In the genomic region with DNA sequence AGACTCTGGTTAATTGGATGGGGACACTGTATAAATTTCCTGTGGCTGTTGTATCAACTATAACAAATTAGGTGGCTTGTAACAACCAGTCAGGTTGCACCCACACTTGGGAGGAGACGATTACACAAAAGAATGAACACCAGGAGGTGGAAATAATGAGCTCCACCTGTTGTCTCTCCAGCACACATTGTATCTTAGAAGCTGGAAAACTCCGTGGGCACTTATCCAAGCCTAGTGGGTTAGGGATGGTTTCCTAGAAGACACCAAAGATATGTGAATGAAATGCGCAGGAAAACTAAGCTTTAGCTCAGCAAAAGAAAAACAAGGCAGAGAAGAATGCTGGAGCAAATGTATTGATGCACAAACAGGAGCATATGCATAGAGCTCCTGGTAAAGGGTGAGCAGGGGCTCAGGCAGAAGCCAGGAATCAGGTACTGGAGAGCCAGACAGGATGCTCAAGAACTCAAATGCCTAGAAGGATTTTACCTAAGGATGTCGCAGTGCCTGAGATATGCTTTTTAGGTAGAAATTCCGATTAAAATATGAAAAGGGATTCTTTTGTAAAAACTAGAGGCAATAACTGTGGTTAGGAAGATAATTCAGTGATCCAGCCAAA, we compare ENCODE assay signal across 17 cellular contexts.
"Had no signal": no experiment of that assay in that cellular context is flagged by ENCODE, and none has a peak within 500 bp of the region (broad histone marks: within the 10 kb centered on the region; RNA-seq: fewer than 3 reads in every experiment).

No MANE protein-coding gene starts in this region.

- ATAC-seq: activated CD8-positive, alpha-beta T cell treated with anti-CD3 and anti-CD28 coated beads for 36 hours; gastrocnemius medialis; heart left ventricle; upper lobe of right lung had no signal

- H3K27me3 ChIP-seq: gastrocnemius medialis, heart left ventricle, sigmoid colon, spleen, stomach, upper lobe of right lung had no signal

- H3K4me3 Mint-ChIP-seq: activated B cell treated with CpG ODN at 0.5 μM for 24 hours; activated CD8-positive, alpha-beta T cell treated with anti-CD3 and anti-CD28 coated beads for 36 hours; activated naive CD8-positive, alpha-beta T cell treated with anti-CD3 and anti-CD28 coated beads for 36 hours; endodermal cell; immature natural killer cell; nephron progenitor cell had no signal

- H3K4me3 ChIP-seq: gastrocnemius medialis, heart left ventricle, sigmoid colon, spleen, stomach, thoracic aorta, upper lobe of right lung had no signal

- H3K4me1 Mint-ChIP-seq: activated B cell treated with CpG ODN at 0.5 μM for 24 hours; activated naive CD8-positive, alpha-beta T cell treated with anti-CD3 and anti-CD28 coated beads for 36 hours; immature natural killer cell; nephron progenitor cell had no signal

- DNase-seq: activated B cell treated with CpG ODN at 0.5 μM for 24 hours; activated CD4-positive, alpha-beta T cell treated with anti-CD3 and anti-CD28 coated beads for 48 hours; activated CD8-positive, alpha-beta memory T cell treated with anti-CD3 and anti-CD28 coated beads, Interleukin-2, amount 50 U/mL, for 4 hours; activated CD8-positive, alpha-beta T cell treated with anti-CD3 and anti-CD28 coated beads for 36 hours; activated gamma-delta T cell treated with Interleukin-2 at 50 U/mL for 16 hours; activated naive CD8-positive, alpha-beta T cell treated with anti-CD3 and anti-CD28 coated beads for 36 hours; dermis blood vessel endothelial cell; endodermal cell; gastrocnemius medialis; heart left ventricle; immature natural killer cell; nephron progenitor cell; sigmoid colon; spleen; stomach; upper lobe of right lung had no signal

- H3K27ac Mint-ChIP-seq: activated B cell treated with CpG ODN at 0.5 μM for 24 hours; activated CD8-positive, alpha-beta T cell treated with anti-CD3 and anti-CD28 coated beads for 36 hours; activated naive CD8-positive, alpha-beta T cell treated with anti-CD3 and anti-CD28 coated beads for 36 hours; endodermal cell; immature natural killer cell; nephron progenitor cell had no signal

- H3K9me3 Mint-ChIP-seq: activated naive CD8-positive, alpha-beta T cell treated with anti-CD3 and anti-CD28 coated beads for 36 hours; endodermal cell; nephron progenitor cell had no signal

- H3K36me3 ChIP-seq: gastrocnemius medialis, heart left ventricle, sigmoid colon, spleen, stomach, thoracic aorta, upper lobe of right lung had no signal

- H3K27ac ChIP-seq: gastrocnemius medialis, heart left ventricle, sigmoid colon, spleen, stomach, thoracic aorta, upper lobe of right lung had no signal

- H3K4me1 ChIP-seq: gastrocnemius medialis, heart left ventricle, sigmoid colon, spleen, stomach, upper lobe of right lung had no signal

- H3K27me3 Mint-ChIP-seq: activated B cell treated with CpG ODN at 0.5 μM for 24 hours; activated CD8-positive, alpha-beta T cell treated with anti-CD3 and anti-CD28 coated beads for 36 hours; activated naive CD8-positive, alpha-beta T cell treated with anti-CD3 and anti-CD28 coated beads for 36 hours had no signal

- H3K36me3 Mint-ChIP-seq: activated naive CD8-positive, alpha-beta T cell treated with anti-CD3 and anti-CD28 coated beads for 36 hours had no signal
